18 cellular contexts compared by ENCODE assay signal in the genomic region with DNA sequence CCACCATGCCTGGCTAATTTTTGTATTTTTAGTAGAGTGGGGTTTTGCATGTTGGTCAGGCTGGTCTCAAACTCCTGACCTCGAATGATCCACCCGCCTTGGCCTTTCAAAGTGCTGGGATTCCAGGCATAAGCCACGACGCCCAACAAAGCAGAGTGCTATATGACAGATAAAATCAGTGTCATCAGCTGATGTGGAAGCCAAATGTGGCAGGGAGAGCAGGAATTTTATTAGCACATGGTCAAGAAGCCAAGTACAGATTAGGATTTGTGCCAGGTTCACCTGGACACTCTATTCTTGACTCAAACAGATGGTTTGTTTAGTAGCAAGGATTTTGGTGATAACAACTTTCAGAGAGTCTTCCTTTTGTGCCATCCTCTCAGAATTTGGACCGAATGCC.
DNase-seq lines count a peak whose midpoint lies in the region; ATAC-seq and TF ChIP-seq lines count a peak whose summit lies in the region.
"Had no signal": no experiment of that assay in that cellular context is flagged by ENCODE, and none has a peak within 500 bp of the region (broad histone marks: within the 10 kb centered on the region; RNA-seq: fewer than 3 reads in every experiment).

No MANE protein-coding gene starts in this region.

- H2BK5ac ChIP-seq in mesendoderm (ENCODE audit: low read length), result no peak overlapping the region

- no peaks in the 10 kb centered on the region for H3K27me3 ChIP-seq in SK-N-SH (ENCODE audit: insufficient read depth)
- H3K27me3 ChIP-seq in mesendoderm (ENCODE audit: insufficient read depth, low read length, poor library complexity), result no peaks in the 10 kb centered on the region
- no peaks in the 10 kb centered on the region for H3K27me3 ChIP-seq in skeletal muscle tissue (ENCODE audit: control insufficient read depth in 3 of 3, insufficient read depth in 3 of 3, low read length in 3 of 3)

- no peaks in the 10 kb centered on the region for H3K36me3 ChIP-seq in SK-N-SH (replicated peaks in 1 of 2; ENCODE audit: control insufficient read depth in 1 of 2, insufficient read depth in 2 of 2, low read length in 1 of 2)
- H3K36me3 ChIP-seq in mesendoderm (ENCODE audit: control insufficient read depth, insufficient read depth, low read length), result no peaks in the 10 kb centered on the region
- H3K36me3 ChIP-seq in skeletal muscle tissue (ENCODE audit: control insufficient read depth in 3 of 3, insufficient read depth in 3 of 3, low read length in 3 of 3), result no peaks in the 10 kb centered on the region

- no peak for TF ChIP-seq RAD21 in SK-N-SH (IDR thresholded peaks at IDR 0.05; ENCODE audit: low read length)

- H2BK120ac ChIP-seq in mesendoderm (ENCODE audit: low read depth, low read length), result no peak overlapping the region

- H4K8ac ChIP-seq in mesendoderm (ENCODE audit: low read depth, low read length), result no peak overlapping the region

- peaks cover 10% of the 10 kb centered on the region for H3K79me1 ChIP-seq in mesendoderm (ENCODE audit: low read length)

- H2BK15ac ChIP-seq in mesendoderm (replicated peaks; ENCODE audit: low read depth), result no peak overlapping the region

- H2AK5ac ChIP-seq in mesendoderm (ENCODE audit: low read length), result peak overlapping the region; percentile 66

- no peak for TF ChIP-seq EP300 in SK-N-SH (IDR thresholded peaks at IDR 0.05; ENCODE audit: borderline replicate concordance in 1 of 2, low read depth in 1 of 2, low read length in 1 of 2)

- H3K4me2 ChIP-seq in SK-N-SH (0 out of 2 replicates have a peak overlapping the region, but pooled peaks have one; percentile 4), mesendoderm (ENCODE audit: low read length) (no peak overlapping the region)

- peak overlapping the region in 1 of 2 experiments; percentile 31; a peak in 3 of 4 replicates for H3K27ac ChIP-seq in SK-N-SH (ENCODE audit: low read depth in 2 of 2, low read length in 1 of 2)
- no peak overlapping the region for H3K27ac ChIP-seq in mesendoderm (ENCODE audit: low read depth, low read length)
- H3K27ac ChIP-seq in skeletal muscle tissue (ENCODE audit: low read depth, low read length), result peak overlapping the region; percentile 21

- DNase-seq in SK-N-SH, result no peak
- DNase-seq in NCI-H524 treated with DMSO at 0.1 percent for 48 hours (lab: John Stamatoyannopoulos, UW), result peak; percentile 7
- no peak for DNase-seq in mesendoderm
- DNase-seq in glomerular visceral epithelial cell (ENCODE audit: extremely low spot score), result no peak
- no peak for DNase-seq in midbrain (lab: John Stamatoyannopoulos, UW)
- DNase-seq: Caco-2, HCEC 1CT, KG1, MM.1S, NCI-H1105, NCI-H1694 treated with DMSO at 0.1 percent for 48 hours, NCI-H446, NCI-H748 treated with DMSO at 0.1 percent for 48 hours, SHP77 treated with DMSO at 0.1 percent for 48 hours had no signal

- no peak overlapping the region for H3K9ac ChIP-seq in SK-N-SH
- no peak overlapping the region for H3K9ac ChIP-seq in mesendoderm (ENCODE audit: low read length)
- H3K9ac ChIP-seq in skeletal muscle tissue (ENCODE audit: low read depth in 1 of 3, low read length in 3 of 3), result no peak overlapping the region

- H3K9me2 ChIP-seq in SK-N-SH, result no peaks in the 10 kb centered on the region

- peaks cover 4% of the 10 kb centered on the region for H3F3A ChIP-seq in SK-N-SH (replicated peaks; ENCODE audit: insufficient read depth)

- no peak overlapping the region for H4K5ac ChIP-seq in mesendoderm (ENCODE audit: low read length)

- H3K4me1 ChIP-seq in SK-N-SH (ENCODE audit: control insufficient read depth in 1 of 2, insufficient read depth in 2 of 2, low read depth in 1 of 2, low read length in 1 of 2), result peaks cover 13 to 30% of the 10 kb centered on the region in 2 experiments; a peak in 3 of 4 replicates
- H3K4me1 ChIP-seq in mesendoderm (ENCODE audit: control insufficient read depth, low read depth, low read length), result peaks cover 6% of the 10 kb centered on the region
- H3K4me1 ChIP-seq in skeletal muscle tissue (ENCODE audit: control insufficient read depth in 3 of 3, insufficient read depth in 3 of 3, low read length in 3 of 3), result peaks cover 21 to 23% (median 21%) of the 10 kb centered on the region in 3 donors

- no peak overlapping the region for H3K56ac ChIP-seq in mesendoderm (ENCODE audit: low read length)

- POLR2A ChIA-PET in SK-N-SH (lab: Yijun Ruan, JAX), result no interaction called here

- H3K4me3 ChIP-seq in SK-N-SH (ENCODE audit: low read depth in 2 of 2, low read length in 1 of 2), result no peak overlapping the region
- no peak overlapping the region for H3K4me3 ChIP-seq in mesendoderm (ENCODE audit: low read length)
- no peak overlapping the region for H3K4me3 ChIP-seq in skeletal muscle tissue (ENCODE audit: low read length in 3 of 3)
- H3K4me3 ChIP-seq: GM12878 had no signal

- H3K18ac ChIP-seq in mesendoderm (ENCODE audit: low read length), result no peak overlapping the region

- ATAC-seq in SK-N-SH treated with all-trans-retinoic acid at 6 μM for 48 hours (no peak), HG02981 (IDR thresholded peaks at IDR 0.05; ENCODE audit: unreplicated experiment) (no peak)
- ATAC-seq: GM12878 had no signal

- H3K79me2 ChIP-seq in SK-N-SH (ENCODE audit: insufficient read depth) (peaks cover 50% of the 10 kb centered on the region), mesendoderm (ENCODE audit: control insufficient read depth, insufficient read depth, low read length) (peaks cover 7% of the 10 kb centered on the region)

- H3K9me3 ChIP-seq in SK-N-SH (0 out of 2 replicates have a peak, but pooled peaks cover 5% of the 10 kb centered on the region), skeletal muscle tissue (ENCODE audit: control insufficient read depth in 3 of 3, low read length in 3 of 3) (no peaks in the 10 kb centered on the region)

- no peaks in the 10 kb centered on the region for H4K20me1 ChIP-seq in SK-N-SH (ENCODE audit: insufficient read depth)

- H2AFZ ChIP-seq in SK-N-SH (ENCODE audit: low read depth), result no peak overlapping the region

- TF ChIP-seq CTCF in SK-N-SH (IDR thresholded peaks at IDR 0.05), result no peak

- no peak overlapping the region for H3K4ac ChIP-seq in mesendoderm (ENCODE audit: low read depth, low read length)

- WGBS in SK-N-SH (ENCODE audit: low lambda C conversion rate), result 94% methylated on average over 5 of the region's 5 CpGs
- WGBS in mesendoderm (ENCODE audit: extremely low coverage, insufficient coverage, low lambda C conversion rate), result no CpG with 5 or more reads among the region's 5 CpGs

- CTCF ChIA-PET in SK-N-SH (lab: Yijun Ruan, JAX), result interaction anchor here (1.7 to 1.8 kb wide), 3 partner anchors 13 to 111 kb away, joined by 3 to 5 read pairs (median 4); no protein-coding TSS in a partner anchor

- no peak overlapping the region for H3K23ac ChIP-seq in mesendoderm (ENCODE audit: low read length)

TF ChIP-seq in SK-N-SH, 30 proteins besides CTCF, POLR2A, EP300 and RAD21 (continues in another document):
- TF ChIP-seq TCF12 (IDR thresholded peaks at IDR 0.05) (no peak), YY1 (IDR thresholded peaks at IDR 0.05; ENCODE audit: low read depth) (no peak), NFIC (IDR thresholded peaks at IDR 0.05; ENCODE audit: borderline replicate concordance) (no peak)
- TF ChIP-seq, protein P1, sequence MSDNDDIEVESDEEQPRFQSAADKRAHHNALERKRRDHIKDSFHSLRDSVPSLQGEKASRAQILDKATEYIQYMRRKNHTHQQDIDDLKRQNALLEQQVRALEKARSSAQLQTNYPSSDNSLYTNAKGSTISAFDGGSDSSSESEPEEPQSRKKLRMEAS (IDR thresholded peaks at IDR 0.05; ENCODE audit: low read depth), result no peak
- TF ChIP-seq, protein P2, sequence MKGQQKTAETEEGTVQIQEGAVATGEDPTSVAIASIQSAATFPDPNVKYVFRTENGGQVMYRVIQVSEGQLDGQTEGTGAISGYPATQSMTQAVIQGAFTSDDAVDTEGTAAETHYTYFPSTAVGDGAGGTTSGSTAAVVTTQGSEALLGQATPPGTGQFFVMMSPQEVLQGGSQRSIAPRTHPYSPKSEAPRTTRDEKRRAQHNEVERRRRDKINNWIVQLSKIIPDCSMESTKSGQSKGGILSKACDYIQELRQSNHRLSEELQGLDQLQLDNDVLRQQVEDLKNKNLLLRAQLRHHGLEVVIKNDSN (IDR thresholded peaks at IDR 0.05; ENCODE audit: borderline replicate concordance, low read depth), result no peak
- TF ChIP-seq, protein P3, sequence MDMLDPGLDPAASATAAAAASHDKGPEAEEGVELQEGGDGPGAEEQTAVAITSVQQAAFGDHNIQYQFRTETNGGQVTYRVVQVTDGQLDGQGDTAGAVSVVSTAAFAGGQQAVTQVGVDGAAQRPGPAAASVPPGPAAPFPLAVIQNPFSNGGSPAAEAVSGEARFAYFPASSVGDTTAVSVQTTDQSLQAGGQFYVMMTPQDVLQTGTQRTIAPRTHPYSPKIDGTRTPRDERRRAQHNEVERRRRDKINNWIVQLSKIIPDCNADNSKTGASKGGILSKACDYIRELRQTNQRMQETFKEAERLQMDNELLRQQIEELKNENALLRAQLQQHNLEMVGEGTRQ (IDR thresholded peaks at IDR 0.05; ENCODE audit: borderline replicate concordance, low read depth, low read length), result no peak

TF ChIP-seq in SK-N-SH treated with all-trans-retinoic acid at 6 μM for 48 hours, 23 proteins besides CTCF, POLR2A, EP300 and RAD21 (continues in another document):
- TF ChIP-seq ISL1 (CRISPR knock-in tag; IDR thresholded peaks at IDR 0.05), result no peak
- TF ChIP-seq BACH2 (CRISPR knock-in tag; IDR thresholded peaks at IDR 0.05; ENCODE audit: borderline replicate concordance), result no peak
- TF ChIP-seq, protein P4, sequence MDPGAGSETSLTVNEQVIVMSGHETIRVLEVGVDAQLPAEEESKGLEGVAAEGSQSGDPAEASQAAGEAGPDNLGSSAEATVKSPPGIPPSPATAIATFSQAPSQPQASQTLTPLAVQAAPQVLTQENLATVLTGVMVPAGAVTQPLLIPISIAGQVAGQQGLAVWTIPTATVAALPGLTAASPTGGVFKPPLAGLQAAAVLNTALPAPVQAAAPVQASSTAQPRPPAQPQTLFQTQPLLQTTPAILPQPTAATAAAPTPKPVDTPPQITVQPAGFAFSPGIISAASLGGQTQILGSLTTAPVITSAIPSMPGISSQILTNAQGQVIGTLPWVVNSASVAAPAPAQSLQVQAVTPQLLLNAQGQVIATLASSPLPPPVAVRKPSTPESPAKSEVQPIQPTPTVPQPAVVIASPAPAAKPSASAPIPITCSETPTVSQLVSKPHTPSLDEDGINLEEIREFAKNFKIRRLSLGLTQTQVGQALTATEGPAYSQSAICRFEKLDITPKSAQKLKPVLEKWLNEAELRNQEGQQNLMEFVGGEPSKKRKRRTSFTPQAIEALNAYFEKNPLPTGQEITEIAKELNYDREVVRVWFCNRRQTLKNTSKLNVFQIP (CRISPR knock-in tag; IDR thresholded peaks at IDR 0.05; ENCODE audit: borderline replicate concordance, low read depth), result no peak
- no peak for TF ChIP-seq PPARA (CRISPR knock-in tag; IDR thresholded peaks at IDR 0.05; ENCODE audit: borderline replicate concordance)
- no peak for TF ChIP-seq ESRRG (CRISPR knock-in tag; IDR thresholded peaks at IDR 0.05)
- no peak for TF ChIP-seq RARB (CRISPR knock-in tag; IDR thresholded peaks at IDR 0.05)
